In the genomic region with DNA sequence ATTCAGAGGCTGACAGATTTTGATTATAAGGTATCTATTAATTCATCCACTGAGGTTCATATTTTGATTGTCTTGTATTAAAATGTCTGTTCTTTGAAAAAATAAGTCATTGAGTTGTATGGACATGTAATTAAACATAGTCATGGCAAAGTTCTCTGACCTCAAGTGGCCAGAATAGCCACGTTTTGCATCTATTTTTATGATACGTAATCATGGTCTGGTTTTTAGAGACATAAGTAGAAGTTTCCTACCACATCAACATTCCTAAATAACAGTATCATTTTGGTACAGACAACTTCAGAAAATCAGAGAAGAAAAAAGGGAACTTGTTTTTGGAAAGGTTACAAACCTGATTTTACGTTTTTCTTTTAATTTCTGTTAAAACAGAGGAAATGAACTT, we compare ENCODE assay signal across 22 cellular contexts.
"Had no signal": no experiment of that assay in that cellular context is flagged by ENCODE, and none has a peak within 500 bp of the region (broad histone marks: within the 10 kb centered on the region; RNA-seq: fewer than 3 reads in every experiment).

No MANE protein-coding gene starts in this region.

- ATAC-seq: naive thymus-derived CD8-positive, alpha-beta T cell; pancreas; psoas muscle; stimulated activated effector memory CD8-positive, alpha-beta T cell treated with anti-CD3 and anti-CD28 coated beads, Interleukin-12 subunit alpha, Interleukin-12 subunit beta, amount 100 ng/mL, for 72 hours; stimulated activated naive CD8-positive, alpha-beta T cell treated with anti-CD3 and anti-CD28 coated beads, Interleukin-15, amount 100 ng/mL, for 72 hours had no signal

- H3K4me1 ChIP-seq: left ventricle myocardium inferior, pancreas, psoas muscle, right atrium auricular region had no signal

- DNase-seq: activated B cell treated with CpG ODN at 0.5 μM for 24 hours; activated CD4-positive, alpha-beta memory T cell treated with anti-CD3 and anti-CD28 coated beads for 36 hours; activated CD4-positive, alpha-beta T cell treated with anti-CD3 and anti-CD28 coated beads for 4 hours; activated effector memory CD4-positive, alpha-beta T cell treated with anti-CD3 and anti-CD28 coated beads, Interleukin-2, amount 50 U/mL, for 16 hours; activated naive CD4-positive, alpha-beta T cell treated with anti-CD3 and anti-CD28 coated beads, Interleukin-2, amount 10 ng/mL, durations not matched to agents 7 days and 5 days; amygdala; caudate nucleus; dermis blood vessel endothelial cell; effector CD8-positive, alpha-beta T cell; glutamatergic neuron; hippocampal formation; left ventricle myocardium inferior; naive thymus-derived CD8-positive, alpha-beta T cell; pancreas; psoas muscle; stimulated activated CD4-positive, alpha-beta T cell treated with anti-CD3 and anti-CD28 coated beads, Interleukin-2, amount 100 ng/mL, for 24 hours; stimulated activated naive CD8-positive, alpha-beta T cell treated with anti-CD3 and anti-CD28 coated beads, Interleukin-15, amount 100 ng/mL, for 72 hours; T1000; tibial artery had no signal

- H3K9me3 ChIP-seq: left ventricle myocardium inferior, pancreas, psoas muscle, right atrium auricular region, tibial artery had no signal

- H3K36me3 ChIP-seq: left ventricle myocardium inferior, pancreas, right atrium auricular region, tibial artery had no signal

- FAIRE-seq: frontal cortex had no signal

- H3K27ac ChIP-seq: left ventricle myocardium inferior, pancreas, psoas muscle, right atrium auricular region had no signal

- H3K27me3 ChIP-seq: pancreas, right atrium auricular region, tibial artery had no signal

- H3K4me3 ChIP-seq: left ventricle myocardium inferior, pancreas, psoas muscle, right atrium auricular region, tibial artery had no signal
